In the genomic region with DNA sequence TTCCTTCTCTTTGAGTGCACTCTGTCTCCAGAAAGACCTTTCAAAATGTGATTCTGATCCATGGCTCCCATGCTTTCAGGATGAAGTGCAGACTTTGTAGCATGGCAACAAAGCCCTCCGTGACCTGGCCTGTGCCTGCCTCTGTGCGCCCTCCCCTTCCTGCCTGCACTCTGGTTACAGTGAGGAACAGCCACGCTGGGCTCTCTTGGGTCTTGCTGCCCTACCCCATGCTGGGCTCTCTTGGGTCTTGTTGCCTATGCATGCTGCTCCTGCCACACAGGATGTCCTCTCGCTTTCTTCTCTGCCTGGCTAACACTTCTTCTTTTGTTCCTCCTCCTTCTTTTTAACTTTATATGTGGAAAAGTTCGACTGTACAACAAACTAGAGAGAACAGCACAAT, we compare ENCODE assay signal across 18 cellular contexts. TPM values are rescaled to one million over a fixed set of nuclear protein-coding genes. Genes with fewer than 3 reads are reported as not detected.
A peak's percentile ranks its signal among the peaks of the same experiment; 100 is the strongest.
DNase-seq lines count a peak whose midpoint lies in the region; ATAC-seq and TF ChIP-seq lines count a peak whose summit lies in the region.
"Had no signal": no experiment of that assay in that cellular context is flagged by ENCODE, and none has a peak within 500 bp of the region (broad histone marks: within the 10 kb centered on the region; RNA-seq: fewer than 3 reads in every experiment).

No MANE protein-coding gene starts in this region.

- no peak for ATAC-seq in HG03135 (IDR thresholded peaks at IDR 0.05; ENCODE audit: unreplicated experiment)
- ATAC-seq: effector memory CD8-positive, alpha-beta T cell; foreskin keratinocyte had no signal

- peaks cover 25% of the 10 kb centered on the region; the same call in 1 of the 2 replicates for H3F3A ChIP-seq in PC-9 (ENCODE audit: insufficient read depth, low read depth)

- intact Hi-C loops in PC-9 (cut with micrococcal nuclease; ENCODE audit: unreplicated experiment) = no loop called here
- intact Hi-C loops in thyroid gland (cut with DNase I) = no loop called here

- no peak overlapping the region for H3K4me3 ChIP-seq in PC-9
- H3K4me3 ChIP-seq in coronary artery = peak overlapping the region; percentile 60
- no peak overlapping the region for H3K4me3 ChIP-seq in thyroid gland (replicated peaks in 1 of 3)
- H3K4me3 ChIP-seq: mucosa of descending colon had no signal

- no peak for TF ChIP-seq POLR2A in thyroid gland (IDR thresholded peaks at IDR 0.05)

- peaks cover 22% of the 10 kb centered on the region for H3K4me1 Mint-ChIP-seq in neural crest cell

- POLR2A ChIA-PET in PC-9 (lab: Charles Lee; ENCODE audit: unreplicated experiment) = no interaction called here

- peaks cover 2% of the 10 kb centered on the region for H3K9me3 Mint-ChIP-seq in neural crest cell
- H3K9me3 Mint-ChIP-seq: effector memory CD8-positive, alpha-beta T cell had no signal

- 85 to 94% methylated on average over 5 of the region's 5 CpGs for WGBS in thyroid gland, 2 donors

- no peaks in the 10 kb centered on the region for H3K36me3 Mint-ChIP-seq in neural crest cell (ENCODE audit: low read depth)
- H3K36me3 Mint-ChIP-seq: brain had no signal

- no peaks in the 10 kb centered on the region for H4K20me1 ChIP-seq in PC-9 (ENCODE audit: insufficient read depth)

- no peak for DNase-seq in PC-9
- no peak for DNase-seq in coronary artery (ENCODE audit: low spot score)
- no peak for DNase-seq in neural crest cell (ENCODE audit: low read depth, low spot score)
- DNase-seq in thyroid gland = no peak
- no peak for DNase-seq in NCI-H774 (lab: John Stamatoyannopoulos, UW)
- DNase-seq in NCI-H2107 (lab: John Stamatoyannopoulos, UW) = no peak
- DNase-seq in NOMO-1 (lab: John Stamatoyannopoulos, UW; ENCODE audit: unreplicated experiment in 2 of 2) = no peak
- DNase-seq: activated effector memory CD4-positive, alpha-beta T cell treated with anti-CD3 and anti-CD28 coated beads, Interleukin-2, amount 50 U/mL, for 16 hours; C1 segment of cervical spinal cord; effector memory CD8-positive, alpha-beta T cell; foreskin keratinocyte; GM23248; mucosa of descending colon; NCI-H2081 treated with DMSO at 0.1 percent for 48 hours; NCI-H69 had no signal

- no peaks in the 10 kb centered on the region for H3K36me3 ChIP-seq in PC-9 (ENCODE audit: low read depth)
- H3K36me3 ChIP-seq in thyroid gland = no peaks in the 10 kb centered on the region

- H3K4me3 Mint-ChIP-seq in neural crest cell = no peak overlapping the region
- H3K4me3 Mint-ChIP-seq: effector memory CD8-positive, alpha-beta T cell had no signal

- H3K27me3 Mint-ChIP-seq in neural crest cell (ENCODE audit: low read depth) = no peaks in the 10 kb centered on the region

- H3K4me1 ChIP-seq in PC-9 (replicated peaks; ENCODE audit: insufficient read depth) (peaks cover 38% of the 10 kb centered on the region), thyroid gland (peaks cover 19 to 32% of the 10 kb centered on the region in 2 donors)

- H3K27ac Mint-ChIP-seq in neural crest cell (ENCODE audit: unreplicated experiment) = peak overlapping the region; percentile 29
- H3K27ac Mint-ChIP-seq: effector memory CD8-positive, alpha-beta T cell had no signal

- H3K27me3 ChIP-seq in PC-9 (ENCODE audit: insufficient read depth, low read depth) (no peaks in the 10 kb centered on the region), thyroid gland (no peaks in the 10 kb centered on the region)
- H3K27me3 ChIP-seq: foreskin keratinocyte had no signal

- TF ChIP-seq CTCF in PC-9 (conservative IDR thresholded peaks at IDR 0.05) (no peak), coronary artery (IDR thresholded peaks at IDR 0.05) (no peak), neural crest cell (conservative IDR thresholded peaks at IDR 0.05) (no peak), thyroid gland (IDR thresholded peaks at IDR 0.05) (no peak)

- H2AFZ ChIP-seq in PC-9 = no peak overlapping the region

- CTCF ChIA-PET in PC-9 (lab: Charles Lee) = no interaction called here

- H3K9me3 ChIP-seq in PC-9 (ENCODE audit: insufficient read depth, low read depth) = no peaks in the 10 kb centered on the region
- H3K9me3 ChIP-seq in thyroid gland = no peaks in the 10 kb centered on the region
- H3K9me3 ChIP-seq: mucosa of descending colon had no signal

- H3K27ac ChIP-seq in PC-9 (no peak overlapping the region), coronary artery (peak overlapping the region; percentile 88 to 97), thyroid gland (peak overlapping the region; percentile 12 to 77 (median 56))
- H3K27ac ChIP-seq: foreskin keratinocyte had no signal

- H3K4me2 ChIP-seq in PC-9 = peak overlapping the region; percentile 69; the same call in 1 of the 2 replicates

- no peaks in the 10 kb centered on the region for H3K79me2 ChIP-seq in PC-9 (ENCODE audit: low read depth)

- BruUV-seq in PC-9 (replicated peaks; lab: Mats Ljungman, UMichigan) = no TSS peak

- H3K9me2 ChIP-seq in PC-9 (ENCODE audit: insufficient read depth) = no peaks in the 10 kb centered on the region

RNA-seq across cellular contexts. Expression of a gene that starts 28.0 kb away (rescaled TPM):
- 0.53 and 0.74 TPM in 2 replicates for total RNA-seq in PC-9 (2021)
- total RNA-seq in neural crest cell = 0.19 and 0.39 TPM in 2 replicates
- total RNA-seq in thyroid gland = 10 to 100 TPM; 30.6 to 50.0 (median 35.9) TPM
- total RNA-seq: foreskin keratinocyte; T-helper 1 cell treated with Interleukin-12 subunit alpha and Interleukin-12 subunit beta and Interleukin-4 antibody, amounts not matched to agents 30 ng/mL and 1 ng/mL, for 36 hours had no signal

RNA-seq across cellular contexts. Expression of a gene that starts 29.6 kb away (rescaled TPM):
- total RNA-seq in PC-9 (2021) (22.4 and 28.6 TPM in 2 replicates), neural crest cell (10.8 and 11.7 TPM in 2 replicates), thyroid gland (10 to 100 TPM; 28.8 to 60.3 (median 50.3) TPM)

RNA-seq across cellular contexts. Expression of a gene that starts 37.0 kb away (rescaled TPM):
- total RNA-seq in PC-9 (2021) (55.7 and 60.4 TPM in 2 replicates), neural crest cell (59.6 and 63.9 TPM in 2 replicates), thyroid gland (10 to 100 TPM; 34.7 to 46.8 (median 40.1) TPM)

Comparison
In these comparisons a context has a peak if more than half of its experiments do, and no peak if none do; other contexts are left out.
1. RNA of a gene that starts 28.0 kb away (total RNA-seq): 30.6 to 50.0 TPM in thyroid gland; 0.53 to 0.74 TPM in PC-9 and 0.19 to 0.39 TPM in neural crest cell; every median in the first group is over 10 times any median in the second.